22 cellular contexts compared by ENCODE assay signal in the genomic region with DNA sequence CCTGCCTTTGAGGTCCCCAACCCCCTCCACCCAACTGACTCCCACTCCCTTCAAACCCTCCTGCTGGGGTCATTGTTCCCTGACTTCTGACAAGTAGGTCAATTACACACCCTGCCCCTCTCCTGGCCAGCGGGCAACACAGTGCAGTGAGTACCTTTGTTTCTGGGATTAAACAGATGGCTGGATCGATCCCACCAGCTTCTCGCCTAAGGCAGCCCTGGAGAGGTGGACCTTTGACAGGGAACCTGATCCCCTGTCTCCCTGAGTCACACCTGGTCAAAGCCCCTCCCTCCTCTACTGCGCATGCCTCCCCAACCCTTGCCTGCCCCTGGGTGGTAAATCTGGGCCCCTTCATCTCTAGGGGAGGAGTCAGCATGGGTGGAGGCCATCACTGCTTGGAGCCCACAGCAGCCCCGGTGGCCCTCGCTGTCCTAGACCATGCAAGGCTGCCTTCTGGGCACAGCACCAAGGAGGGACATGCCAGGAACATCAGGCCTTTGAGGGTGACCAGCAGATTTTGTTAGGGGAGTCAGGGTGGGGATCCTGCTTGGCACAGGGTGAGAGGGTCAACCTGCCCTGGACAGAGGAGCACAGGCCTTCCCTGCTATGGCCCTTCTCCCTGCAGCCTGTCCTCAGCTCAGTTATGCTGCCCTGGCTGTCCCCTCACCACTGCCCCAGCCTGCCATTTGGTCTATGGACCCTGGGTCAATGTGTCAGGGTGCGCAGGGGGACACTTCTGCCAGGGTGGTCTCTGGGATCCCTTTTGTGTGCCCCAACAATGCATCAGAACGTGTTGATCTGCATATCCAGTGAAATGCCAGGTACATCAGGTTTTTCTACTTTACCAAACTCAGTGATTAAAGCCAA. TPM values are rescaled to one million over a fixed set of nuclear protein-coding genes. Genes with fewer than 3 reads are reported as not detected.
DNase-seq lines count a peak whose midpoint lies in the region; ATAC-seq, FAIRE-seq and TF ChIP-seq lines count a peak whose summit lies in the region.
"Had no signal": no experiment of that assay in that cellular context is flagged by ENCODE, and none has a peak within 500 bp of the region (broad histone marks: within the 10 kb centered on the region; RNA-seq: fewer than 3 reads in every experiment).

No MANE protein-coding gene starts in this region.

- H3K4me1 ChIP-seq in spleen: no peaks in the 10 kb centered on the region
- H3K4me1 ChIP-seq: A549, HAP-1, transverse colon had no signal

- ATAC-seq in HG02623 (IDR thresholded peaks at IDR 0.05; ENCODE audit: unreplicated experiment): no peak
- no peak for ATAC-seq in naive thymus-derived CD8-positive, alpha-beta T cell
- ATAC-seq: A549; activated T-helper 17 cell treated with anti-CD3 and anti-CD28 coated beads, Interleukin-2, amount 50 U/mL, for 72 hours had no signal

- TF ChIP-seq POLR2A in spleen (IDR thresholded peaks at IDR 0.05): no peak
- no peak for TF ChIP-seq POLR2A in GM12891 (IDR thresholded peaks at IDR 0.05; ENCODE audit: low read depth, low read length)

- H3K27me3 ChIP-seq in spleen (replicated peaks in 1 of 7): no peaks in the 10 kb centered on the region
- H3K27me3 ChIP-seq: transverse colon had no signal

- peak; percentile 13 to 58 for DNase-seq in NCI-H524 (lab: John Stamatoyannopoulos, UW)
- DNase-seq in NCI-H524 treated with DMSO at 0.1 percent for 48 hours (lab: John Stamatoyannopoulos, UW): no peak
- peak; percentile 75 for DNase-seq in NCI-H2171 (lab: John Stamatoyannopoulos, UW)
- DNase-seq in iPS-NIHi7 (ENCODE audit: extremely low spot score): peak; percentile 69
- DNase-seq in spleen: peak; percentile 59
- no peak for DNase-seq in naive thymus-derived CD8-positive, alpha-beta T cell
- DNase-seq in GM12891 (ENCODE audit: insufficient read length, low spot score): no peak
- DNase-seq: activated CD4-positive, alpha-beta T cell treated with anti-CD3 and anti-CD28 coated beads, Interleukin-2, amount 50 U/mL, for 1 hour; anterior cingulate cortex; MG63; NCI-H2227 treated with DMSO at 0.1 percent for 48 hours; OCI-M1; transverse colon had no signal

- H3K27ac Mint-ChIP-seq in naive thymus-derived CD8-positive, alpha-beta T cell: no peak overlapping the region
- H3K27ac Mint-ChIP-seq: activated T-helper 17 cell treated with anti-CD3 and anti-CD28 coated beads, Interleukin-2, amount 50 U/mL, for 72 hours had no signal

- H3K27ac ChIP-seq in spleen: no peak overlapping the region
- H3K27ac ChIP-seq: A549, transverse colon had no signal

- H3K9me3 ChIP-seq in spleen: peaks cover 0 to 11% (median 0%) of the 10 kb centered on the region in 8 donors
- H3K9me3 ChIP-seq: HAP-1, transverse colon had no signal

- TF ChIP-seq CTCF in spleen (IDR thresholded peaks at IDR 0.05 in 8 of 11, conservative IDR thresholded peaks at IDR 0.05 in 3 of 11): no peak

- no peaks in the 10 kb centered on the region for H3K36me3 ChIP-seq in spleen
- H3K36me3 ChIP-seq: HAP-1, MG63, transverse colon had no signal

- H3K4me1 Mint-ChIP-seq in naive thymus-derived CD8-positive, alpha-beta T cell: no peaks in the 10 kb centered on the region
- H3K4me1 Mint-ChIP-seq: activated T-helper 17 cell treated with anti-CD3 and anti-CD28 coated beads, Interleukin-2, amount 50 U/mL, for 72 hours had no signal

- FAIRE-seq in GM12891 (lab: Jason Lieb, UNC): no peak
- FAIRE-seq: A549, colon, GM12892 had no signal

- no peak overlapping the region for H3K4me3 Mint-ChIP-seq in naive thymus-derived CD8-positive, alpha-beta T cell
- H3K4me3 Mint-ChIP-seq: activated T-helper 17 cell treated with anti-CD3 and anti-CD28 coated beads, Interleukin-2, amount 50 U/mL, for 72 hours had no signal

- H3K9me3 Mint-ChIP-seq in naive thymus-derived CD8-positive, alpha-beta T cell: peaks cover 0 to 9% (median 3%) of the 10 kb centered on the region in 9 donors
- H3K9me3 Mint-ChIP-seq: activated T-helper 17 cell treated with anti-CD3 and anti-CD28 coated beads, Interleukin-2, amount 50 U/mL, for 72 hours had no signal

- POLR2A ChIA-PET in naive thymus-derived CD8-positive, alpha-beta T cell (lab: Charles Lee): no interaction called here

- 77 to 88% (median 79%) methylated on average over 6 to 8 of the region's 8 CpGs for WGBS in spleen, 5 donors

- intact Hi-C loops in spleen (cut with DNase I; ENCODE audit: low total_unique reads): no loop called here

- no peaks in the 10 kb centered on the region for H3K36me3 Mint-ChIP-seq in naive thymus-derived CD8-positive, alpha-beta T cell

- no peak overlapping the region for H3K4me3 ChIP-seq in spleen
- H3K4me3 ChIP-seq: A549, HAP-1, MG63, transverse colon had no signal

- peaks cover 0 to 5% (median 0%) of the 10 kb centered on the region in 5 donors for H3K27me3 Mint-ChIP-seq in naive thymus-derived CD8-positive, alpha-beta T cell

TF ChIP-seq in GM12891, 5 proteins besides CTCF, POLR2A, EP300 and RAD21:
- TF ChIP-seq POLR2AphosphoS5 (IDR thresholded peaks at IDR 0.05; ENCODE audit: low read depth, low read length) (no peak), TAF1 (IDR thresholded peaks at IDR 0.05; ENCODE audit: low read depth, low read length) (no peak), SPI1 (IDR thresholded peaks at IDR 0.05; ENCODE audit: low read depth, low read length) (no peak), POU2F2 (IDR thresholded peaks at IDR 0.05; ENCODE audit: low read depth, low read length) (no peak), PAX5 (IDR thresholded peaks at IDR 0.05; ENCODE audit: insufficient read depth, low read length, severe bottlenecking) (no peak)

RNA-seq across cellular contexts. Expression of a gene that starts 9.8 kb away (rescaled TPM):
- not detected for total RNA-seq in spleen
- polyA plus RNA-seq in spleen: not detected
- not detected for total RNA-seq in naive thymus-derived CD8-positive, alpha-beta T cell
- not detected for polyA plus RNA-seq in naive thymus-derived CD8-positive, alpha-beta T cell
- polyA plus RNA-seq in GM12891 (2012; ENCODE audit: low read depth, missing spikeins): not detected
- total RNA-seq: activated T-helper 17 cell treated with anti-CD3 and anti-CD28 coated beads, Interleukin-2, amount 50 U/mL, for 72 hours; glomerular endothelial cell; osteoblast; skeletal muscle tissue; transverse colon had no signal
- polyA plus RNA-seq: A549 had no signal

Comparison
In these comparisons a context has a peak if more than half of its experiments do, and no peak if none do; other contexts are left out.
1. DNase-seq: peak in NCI-H524 (2 of 2), NCI-H2171 (single experiment), iPS-NIHi7 (single experiment) and spleen (single experiment); none in NCI-H524 treated with DMSO at 0.1 percent for 48 hours (single experiment), naive thymus-derived CD8-positive, alpha-beta T cell (0 of 10) and GM12891 (single experiment).